Comparison of ENCODE assay signal across 8 cellular contexts in genomic region chr9:86282077-86282978, GRCh38. TPM values are rescaled to one million over a fixed set of nuclear protein-coding genes. Genes with fewer than 3 reads are reported as not detected.
DNase-seq lines count a peak whose midpoint lies in the region; ATAC-seq and TF ChIP-seq lines count a peak whose summit lies in the region.

Gene ISCA1, minus strand, starts transcription at chr9:86282538. Its CDS starts 80 bp downstream, at chr9:86282458.

- TF ChIP-seq CTCF in GM06990 (IDR thresholded peaks at IDR 0.05; ENCODE audit: insufficient read depth, low read length, poor library complexity, severe bottlenecking) (no peak), HFFc6 (IDR thresholded peaks at IDR 0.05) (no peak), gastroesophageal sphincter (IDR thresholded peaks at IDR 0.05) (no peak)

- peak within 1 kb of the TSS; percentile 94 for H3K4me3 Mint-ChIP-seq in HFFc6
- peak within 1 kb of the TSS; percentile 87 for H3K4me3 Mint-ChIP-seq in activated naive CD4-positive, alpha-beta T cell treated with anti-CD3 and anti-CD28 coated beads, Interleukin-2, amount 10 ng/mL, durations not matched to agents 7 days and 5 days

- H3K27ac ChIP-seq in SK-N-MC (peak within 1 kb of the TSS; percentile 76; the same call in 1 of the 2 replicates), gastroesophageal sphincter (peak within 1 kb of the TSS; percentile 87 to 99 (median 98))

- DNase-seq in GM06990 (ENCODE audit: extremely low read depth, insufficient read length) (peak; percentile 95), HFFc6 (peak; percentile 88), NAMALWA (ENCODE audit: low spot score) (peak; percentile 96), SK-N-MC (ENCODE audit: low read depth, low spot score) (no peak), nucleus accumbens (lab: John Stamatoyannopoulos, UW) (peak; percentile 50 to 99 (median 92)), superior temporal gyrus (ENCODE audit: extremely low spot score) (peak; percentile 91)
- peak; percentile 98 for DNase-seq in activated naive CD4-positive, alpha-beta T cell treated with anti-CD3 and anti-CD28 coated beads, Interleukin-2, amount 10 ng/mL, durations not matched to agents 7 days and 5 days

- TF ChIP-seq EP300 in gastroesophageal sphincter (IDR thresholded peaks at IDR 0.05): no peak

- H3K36me3 ChIP-seq in GM06990 (ENCODE audit: control insufficient read depth, insufficient read depth, low read length) (no peaks in the 10 kb centered on the region), SK-N-MC (ENCODE audit: insufficient read depth, low read length) (peaks cover 22% of the 10 kb centered on the region), gastroesophageal sphincter (peaks cover 0 to under 1% of the 10 kb centered on the region in 2 donors)

- H3K9me3 ChIP-seq in SK-N-MC (ENCODE audit: low read depth, low read length) (no peaks in the 10 kb centered on the region), gastroesophageal sphincter (no peaks in the 10 kb centered on the region)

- H3K9ac ChIP-seq in SK-N-MC (ENCODE audit: insufficient read length): peak within 1 kb of the TSS; percentile 93

- peaks cover 2% of the 10 kb centered on the region; the same call in 1 of the 2 replicates for H3K27me3 Mint-ChIP-seq in HFFc6 (ENCODE audit: insufficient read depth)
- no peaks in the 10 kb centered on the region for H3K27me3 Mint-ChIP-seq in activated naive CD4-positive, alpha-beta T cell treated with anti-CD3 and anti-CD28 coated beads, Interleukin-2, amount 10 ng/mL, durations not matched to agents 7 days and 5 days

- peak within 1 kb of the TSS; percentile 89 for H3K4me3 ChIP-seq in GM06990 (replicated peaks; ENCODE audit: low read depth, low read length)
- peak within 1 kb of the TSS; percentile 98 for H3K4me3 ChIP-seq in SK-N-MC
- H3K4me3 ChIP-seq in gastroesophageal sphincter: peak within 1 kb of the TSS; percentile 76 to 93

- peaks cover 34% of the 10 kb centered on the region for H3K4me1 Mint-ChIP-seq in HFFc6 (ENCODE audit: low read depth)
- peaks cover 35% of the 10 kb centered on the region for H3K4me1 Mint-ChIP-seq in activated naive CD4-positive, alpha-beta T cell treated with anti-CD3 and anti-CD28 coated beads, Interleukin-2, amount 10 ng/mL, durations not matched to agents 7 days and 5 days

- H3K4me1 ChIP-seq in gastroesophageal sphincter: peaks cover 0 to 50% (median 16%) of the 10 kb centered on the region in 3 donors

- peak; percentile 94 for ATAC-seq in gastroesophageal sphincter

- peak; percentile 86 to 87 for TF ChIP-seq POLR2A in gastroesophageal sphincter (IDR thresholded peaks at IDR 0.05)

- WGBS in gastroesophageal sphincter (ENCODE audit: low coverage in 1 of 2), 2 donors: 4% methylated on average over 5 of the region's 101 CpGs; no CpG with 5 or more reads in 1 of the 2 donors

- CTCF ChIA-PET in activated naive CD4-positive, alpha-beta T cell treated with anti-CD3 and anti-CD28 coated beads, Interleukin-2, amount 10 ng/mL, durations not matched to agents 7 days and 5 days (lab: Charles Lee): interaction anchor here (1.9 kb wide), 1 partner anchor 80 kb away, joined by 5 read pairs; no protein-coding TSS in a partner anchor

- H3K9me3 Mint-ChIP-seq in HFFc6: no peaks in the 10 kb centered on the region
- no peaks in the 10 kb centered on the region for H3K9me3 Mint-ChIP-seq in activated naive CD4-positive, alpha-beta T cell treated with anti-CD3 and anti-CD28 coated beads, Interleukin-2, amount 10 ng/mL, durations not matched to agents 7 days and 5 days

- H3K27me3 ChIP-seq in GM06990 (replicated peaks; ENCODE audit: control insufficient read depth, insufficient read depth, low read length): no peaks in the 10 kb centered on the region
- H3K27me3 ChIP-seq in gastroesophageal sphincter: no peaks in the 10 kb centered on the region

- H3K27ac Mint-ChIP-seq in HFFc6: peak within 1 kb of the TSS; percentile 99
- peak within 1 kb of the TSS; percentile 97 for H3K27ac Mint-ChIP-seq in activated naive CD4-positive, alpha-beta T cell treated with anti-CD3 and anti-CD28 coated beads, Interleukin-2, amount 10 ng/mL, durations not matched to agents 7 days and 5 days

- H3K36me3 Mint-ChIP-seq in HFFc6 (ENCODE audit: low read depth): peaks cover 6% of the 10 kb centered on the region
- H3K36me3 Mint-ChIP-seq in activated naive CD4-positive, alpha-beta T cell treated with anti-CD3 and anti-CD28 coated beads, Interleukin-2, amount 10 ng/mL, durations not matched to agents 7 days and 5 days: peaks cover 10% of the 10 kb centered on the region

RNA-seq across cellular contexts. Expression of gene ISCA1, which starts in this region (rescaled TPM):
- total RNA-seq in HFFc6 (2021; fragmentation: NEBNext Ultra II Directional; extraction: Animal tissue kit (Norgen Biotek cat#: 25700)): 10 to 100 TPM; 20.2 to 29.5 (median 25.7) TPM
- 10 to 100 TPM; 43.3 to 81.2 (median 57.6) TPM for total RNA-seq in gastroesophageal sphincter
